8 cellular contexts compared by ENCODE assay signal in genomic region chr20:33442136-33443005, GRCh38. TPM values are rescaled to one million over a fixed set of nuclear protein-coding genes. Genes with fewer than 3 reads are reported as not detected.
DNase-seq lines count a peak whose midpoint lies in the region; ATAC-seq, FAIRE-seq and TF ChIP-seq lines count a peak whose summit lies in the region.

No MANE protein-coding gene starts in this region.

- TF ChIP-seq RAD21 in GM12878 (IDR thresholded peaks at IDR 0.05; ENCODE audit: insufficient read depth, low read depth, low read length), result no peak

- RAD21 ChIA-PET in GM12878 (lab: Charles Lee; ENCODE audit: unreplicated experiment), result interaction anchor here (1.1 kb wide), 1 partner anchor 48 kb away, joined by 3 read pairs; the partner anchor contains the start of gene CBFA2T2

- 56% methylated on average over 9 of the region's 9 CpGs for WGBS in GM12878 (ENCODE audit: insufficient coverage, insufficient replicate concordance, low lambda C conversion rate, missing lambda C conversion rate)
- 86 to 89% methylated on average over 8 to 9 of the region's 9 CpGs for WGBS in mesodermal cell (ENCODE audit: insufficient coverage in 2 of 2), 2 experiments

- BruUV-seq in GM12878 (replicated peaks; lab: Mats Ljungman, UMichigan), result no TSS peak

- H3K27me3 ChIP-seq in GM12878 (replicated peaks in 1 of 2; ENCODE audit: control insufficient read depth in 2 of 2, insufficient read depth in 2 of 2, low read length in 1 of 2), result no peaks in the 10 kb centered on the region; a peak in 1 of 4 replicates
- no peaks in the 10 kb centered on the region for H3K27me3 ChIP-seq in vagina

- H3K27ac ChIP-seq in GM12878 (ENCODE audit: control insufficient read depth, insufficient read depth) (no peak overlapping the region), mesodermal cell (ENCODE audit: low read depth, low read length, severe bottlenecking) (no peak overlapping the region), vagina (peak overlapping the region; percentile 74)

- no peaks in the 10 kb centered on the region for H3K79me2 ChIP-seq in GM12878 (ENCODE audit: control insufficient read depth, insufficient read depth, low read length)

- in situ Hi-C loops in GM12878 (cut with MboI), result no loop called here

- no peak overlapping the region for H2AFZ ChIP-seq in GM12878 (ENCODE audit: control insufficient read depth, low read depth, low read length)

- H3K4me2 ChIP-seq in GM12878 (ENCODE audit: control insufficient read depth, insufficient read depth), result peak overlapping the region; percentile 93

- CTCF ChIA-PET in GM12878 (lab: Yijun Ruan, JAX), result no interaction called here

- TF ChIP-seq CTCF in GM12878 (IDR thresholded peaks at IDR 0.05 in 2 of 3, conservative IDR thresholded peaks at IDR 0.05 in 1 of 3; ENCODE audit: control insufficient read depth in 2 of 3, extremely low read depth in 1 of 3, insufficient read depth in 1 of 3, low read depth in 3 of 3, low read length in 3 of 3) (no peak), vagina (IDR thresholded peaks at IDR 0.05) (no peak)

- intact Hi-C loops in Right ventricle myocardium superior (cut with DNase I), result no loop called here
- intact Hi-C loops in Right ventricle myocardium inferior (cut with DNase I), result loop anchor here (1.0 kb wide), 1 partner anchor 23 kb away; no protein-coding TSS in a partner anchor
- intact Hi-C loops in GM12878 (cut with micrococcal nuclease; ENCODE audit: unreplicated experiment), result no loop called here
- intact Hi-C loops in vagina (cut with DNase I), result no loop called here

- H3K9ac ChIP-seq in GM12878 (ENCODE audit: control insufficient read depth, insufficient read depth, low read length), result peak overlapping the region; percentile 27; the same call in 1 of the 2 replicates

- ATAC-seq in Right ventricle myocardium superior (ENCODE audit: poor library complexity) (peak; percentile 1), Right ventricle myocardium inferior (no peak), GM12878 (no peak), GM18502 (IDR thresholded peaks at IDR 0.05; ENCODE audit: poor library complexity, unreplicated experiment) (no peak)

- POLR2A ChIA-PET in GM12878 (lab: Charles Lee), result interaction anchor here (0.5 kb wide), 1 partner anchor 45 kb away, joined by 4 read pairs; no protein-coding TSS in a partner anchor

- DNase-seq in Right ventricle myocardium superior (no peak), Right ventricle myocardium inferior (ENCODE audit: missing footprints) (no peak), GM12878 (ENCODE audit: low read depth, low spot score) (no peak), vagina (ENCODE audit: extremely low spot score in 2 of 2) (no peak), NCI-H1105 (lab: John Stamatoyannopoulos, UW) (no peak), NCI-H1048 (lab: John Stamatoyannopoulos, UW) (no peak)

- no peaks in the 10 kb centered on the region for H4K20me1 ChIP-seq in GM12878 (ENCODE audit: control insufficient read depth, insufficient read depth)

- SMC1A ChIA-PET in GM12878 (lab: Charles Lee; ENCODE audit: uncharacterized antibody, unreplicated experiment), result no interaction called here

- H3K9me3 ChIP-seq in GM12878 (replicated peaks; ENCODE audit: control insufficient read depth, insufficient read depth, low read length), result no peaks in the 10 kb centered on the region
- no peaks in the 10 kb centered on the region for H3K9me3 ChIP-seq in mesodermal cell (ENCODE audit: control insufficient read depth, low read length)
- no peaks in the 10 kb centered on the region for H3K9me3 ChIP-seq in vagina

- H3K4me3 ChIP-seq in GM12878 (0 out of 2 replicates have a peak overlapping the region, but pooled peaks have one; percentile 77), mesodermal cell (ENCODE audit: extremely low read depth, insufficient read depth, low read length, poor library complexity, severe bottlenecking) (peak overlapping the region; percentile 44), vagina (peak overlapping the region; percentile 63 to 93)

- TF ChIP-seq EP300 in GM12878 (IDR thresholded peaks at IDR 0.05; ENCODE audit: borderline replicate concordance in 1 of 2, control insufficient read depth in 1 of 2, low read depth in 2 of 2, low read length in 2 of 2), result no peak

- no peak for FAIRE-seq in GM12878 (lab: Jason Lieb, UNC)

- TF ChIP-seq POLR2A in GM12878 (IDR thresholded peaks at IDR 0.05; ENCODE audit: low read depth, low read length) (no peak), vagina (IDR thresholded peaks at IDR 0.05) (no peak)

- H3K36me3 ChIP-seq in GM12878 (ENCODE audit: control insufficient read depth in 2 of 2, insufficient read depth in 2 of 2, low read length in 1 of 2) (no peaks in the 10 kb centered on the region), mesodermal cell (ENCODE audit: control insufficient read depth, insufficient read depth, low read length) (no peaks in the 10 kb centered on the region), vagina (no peaks in the 10 kb centered on the region)

- peaks cover 26% of the 10 kb centered on the region for H3K4me1 ChIP-seq in GM12878 (ENCODE audit: control insufficient read depth, insufficient read depth, low read length)
- H3K4me1 ChIP-seq in mesodermal cell (ENCODE audit: control insufficient read depth, insufficient read depth, low read length, poor library complexity, severe bottlenecking), result peaks cover 6% of the 10 kb centered on the region
- peaks cover 17% of the 10 kb centered on the region for H3K4me1 ChIP-seq in vagina

TF ChIP-seq in GM12878, 131 proteins besides CTCF, POLR2A, EP300 and RAD21 (continues in another document):
- TF ChIP-seq SIX5 (IDR thresholded peaks at IDR 0.05; ENCODE audit: low read depth, low read length, severe bottlenecking), result no peak

RNA-seq across cellular contexts. Expression of gene SNTA1, which starts 1.2 kb away (rescaled TPM):
- 215 TPM for total RNA-seq in Right ventricle myocardium superior
- total RNA-seq in Right ventricle myocardium inferior, result 199 TPM
- 0.15 and 0.39 TPM in 2 replicates for total RNA-seq in GM12878 (2013; cell fraction: nucleolus; rRNA removed)
- 4.1 and 5.1 TPM in 2 replicates for total RNA-seq in GM12878 (2014; rRNA removed)
- 1.8 and 1.9 TPM in 2 replicates for total RNA-seq in GM12878 (2014; rRNA removed; fragmentation: Illumina TruSeq; extraction: Trizol)
- total RNA-seq in GM12878 (2021), result 3.4 and 3.9 TPM in 2 replicates
- polyA plus RNA-seq in GM12878 (2011; ENCODE audit: low read depth), result 1.00 TPM
- polyA plus RNA-seq in GM12878 (2011; rRNA removed), result 0.26 and 0.48 TPM in 2 replicates
- polyA plus RNA-seq in GM12878 (2011; cell fraction: cytosol; rRNA removed), result 0.75 and 1.1 TPM in 2 replicates
- polyA plus RNA-seq in GM12878 (2011; cell fraction: nucleus; rRNA removed), result 0.37 and 0.48 TPM in 2 replicates
- 2.0 and 2.1 TPM in 2 replicates for polyA plus RNA-seq in GM12878 (2012)
- 0.51 and 1.7 TPM in 2 replicates for polyA plus RNA-seq in GM12878 (2014; fragmentation: Illumina TruSeq; extraction: Trizol)
- under 1 TPM; 0.26 to 0.35 TPM for polyA plus RNA-seq in GM12878 (2014; fragmentation: Nextera tagmentation; extraction: Ambion mirVana)
- 3.7 and 4.0 TPM in 2 replicates for polyA plus RNA-seq in GM12878 (2014; rRNA removed)
- 1 to 10 TPM in 1 of 2 experiments, under 1 TPM in 1; 0.42 to 3.7 TPM for polyA plus RNA-seq in GM12878 (2016; fragmentation: Nextera tagmentation; extraction: Ambion mirVana)
- polyA minus RNA-seq in GM12878 (2011; rRNA and poly(A)+ RNA removed), result 0.51 and 0.72 TPM in 2 replicates
- polyA minus RNA-seq in GM12878 (2011; cell fraction: cytosol; rRNA and poly(A)+ RNA removed), result 0.83 TPM in 1 of 2 replicates, not detected in the other
- polyA minus RNA-seq in GM12878 (2011; cell fraction: nucleus; rRNA and poly(A)+ RNA removed), result not detected in 2 replicates
- polyA plus RNA-seq in mesodermal cell (2013, experiment 1 of 2), result 10.5 TPM
- 9.2 TPM for polyA plus RNA-seq in mesodermal cell (2013, experiment 2 of 2)
- total RNA-seq in vagina, result 23.8 TPM

RNA-seq across cellular contexts. Expression of gene CDK5RAP1, which starts 41.1 kb away (rescaled TPM):
- total RNA-seq in Right ventricle myocardium superior (19.8 TPM), Right ventricle myocardium inferior (18.3 TPM), GM12878 (2014; rRNA removed) (29.3 and 36.0 TPM in 2 replicates), GM12878 (2014; rRNA removed; fragmentation: Illumina TruSeq; extraction: Trizol) (34.2 and 38.5 TPM in 2 replicates), GM12878 (2021) (35.2 and 38.2 TPM in 2 replicates), vagina (15.0 TPM)
- total RNA-seq in GM12878 (2013; cell fraction: nucleolus; rRNA removed), result 30.0 and 35.6 TPM in 2 replicates
- polyA plus RNA-seq in GM12878 (2011; ENCODE audit: low read depth), result 20.4 TPM
- polyA plus RNA-seq in GM12878 (2011; rRNA removed) (30.9 and 36.1 TPM in 2 replicates), GM12878 (2014; fragmentation: Illumina TruSeq; extraction: Trizol) (39.1 and 48.6 TPM in 2 replicates), GM12878 (2014; fragmentation: Nextera tagmentation; extraction: Ambion mirVana) (10 to 100 TPM; 61.2 to 67.6 TPM), GM12878 (2014; rRNA removed) (30.4 and 31.2 TPM in 2 replicates), GM12878 (2016; fragmentation: Nextera tagmentation; extraction: Ambion mirVana) (10 to 100 TPM; 53.2 to 55.0 TPM)
- polyA plus RNA-seq in GM12878 (2011; cell fraction: cytosol; rRNA removed), result 41.4 and 47.5 TPM in 2 replicates
- polyA plus RNA-seq in GM12878 (2011; cell fraction: nucleus; rRNA removed), result 46.7 and 53.7 TPM in 2 replicates
- 22.6 and 22.9 TPM in 2 replicates for polyA plus RNA-seq in GM12878 (2012)
- 45.6 and 53.9 TPM in 2 replicates for polyA minus RNA-seq in GM12878 (2011; rRNA and poly(A)+ RNA removed)
- 11.6 and 14.2 TPM in 2 replicates for polyA minus RNA-seq in GM12878 (2011; cell fraction: cytosol; rRNA and poly(A)+ RNA removed)
- polyA minus RNA-seq in GM12878 (2011; cell fraction: nucleus; rRNA and poly(A)+ RNA removed), result 14.4 and 27.3 TPM in 2 replicates
- polyA plus RNA-seq in mesodermal cell (2013, experiment 1 of 2), result 35.5 TPM
- 30.5 TPM for polyA plus RNA-seq in mesodermal cell (2013, experiment 2 of 2)

RNA-seq across cellular contexts. Expression of gene CBFA2T2, which starts 47.5 kb away (rescaled TPM):
- total RNA-seq in Right ventricle myocardium superior (9.1 TPM), Right ventricle myocardium inferior (11.3 TPM), GM12878 (2014; rRNA removed) (2.6 and 2.7 TPM in 2 replicates), GM12878 (2014; rRNA removed; fragmentation: Illumina TruSeq; extraction: Trizol) (3.0 and 3.6 TPM in 2 replicates), GM12878 (2021) (5.7 and 6.2 TPM in 2 replicates), vagina (34.9 TPM)
- 21.8 and 22.2 TPM in 2 replicates for total RNA-seq in GM12878 (2013; cell fraction: nucleolus; rRNA removed)
- 2.7 TPM for polyA plus RNA-seq in GM12878 (2011; ENCODE audit: low read depth)
- polyA plus RNA-seq in GM12878 (2011; rRNA removed) (6.9 and 8.2 TPM in 2 replicates), GM12878 (2014; fragmentation: Illumina TruSeq; extraction: Trizol) (4.3 and 5.2 TPM in 2 replicates), GM12878 (2014; fragmentation: Nextera tagmentation; extraction: Ambion mirVana) (under 1 TPM; 0.61 to 0.62 TPM), GM12878 (2014; rRNA removed) (6.2 and 7.0 TPM in 2 replicates), GM12878 (2016; fragmentation: Nextera tagmentation; extraction: Ambion mirVana) (1 to 10 TPM; 7.1 to 8.6 TPM)
- 7.8 and 9.2 TPM in 2 replicates for polyA plus RNA-seq in GM12878 (2011; cell fraction: cytosol; rRNA removed)
- 14.9 and 15.5 TPM in 2 replicates for polyA plus RNA-seq in GM12878 (2011; cell fraction: nucleus; rRNA removed)
- 4.8 and 6.5 TPM in 2 replicates for polyA plus RNA-seq in GM12878 (2012)
- 10.7 and 15.5 TPM in 2 replicates for polyA minus RNA-seq in GM12878 (2011; rRNA and poly(A)+ RNA removed)
- polyA minus RNA-seq in GM12878 (2011; cell fraction: cytosol; rRNA and poly(A)+ RNA removed), result 6.1 and 8.6 TPM in 2 replicates
- polyA minus RNA-seq in GM12878 (2011; cell fraction: nucleus; rRNA and poly(A)+ RNA removed), result 4.0 and 7.4 TPM in 2 replicates
- 21.5 TPM for polyA plus RNA-seq in mesodermal cell (2013, experiment 1 of 2)
- 18.1 TPM for polyA plus RNA-seq in mesodermal cell (2013, experiment 2 of 2)
